1 cellular context compared by ENCODE assay signal in genomic region chr15:40952901-40953712, GRCh38.
TF ChIP-seq lines count a peak whose summit lies in the region.

Gene CHAC1 (plus strand): TSS chr15:40953471. CDS start chr15:40953584, 113 bp downstream.

TF ChIP-seq in K562, 482 proteins besides CTCF, POLR2A, EP300 and RAD21 (continued from another document and continues in another):
- no peak for TF ChIP-seq RNF219 (CRISPR knock-in tag; IDR thresholded peaks at IDR 0.05)
- no peak for TF ChIP-seq ZBTB2 (IDR thresholded peaks at IDR 0.05)
- no peak for TF ChIP-seq HEY1 (CRISPR knock-in tag; IDR thresholded peaks at IDR 0.05; ENCODE audit: borderline replicate concordance)
- no peak for TF ChIP-seq ZMIZ1 (IDR thresholded peaks at IDR 0.05; ENCODE audit: low read depth in 2 of 2, low read length in 2 of 2)
- TF ChIP-seq SNRNP70 (optimal IDR thresholded peaks at IDR 0.05; ENCODE audit: low read depth, low read length) = no peak
- TF ChIP-seq ZNF583 (CRISPR knock-in tag; IDR thresholded peaks at IDR 0.05) = no peak
- TF ChIP-seq ZNF551 (CRISPR knock-in tag; IDR thresholded peaks at IDR 0.05) = no peak
- TF ChIP-seq PHF21A (IDR thresholded peaks at IDR 0.05; ENCODE audit: borderline replicate concordance, low read depth) = no peak
- no peak for TF ChIP-seq NFIX (CRISPR knock-in tag; IDR thresholded peaks at IDR 0.05; ENCODE audit: low read depth)
- no peak for TF ChIP-seq SMC3 (conservative IDR thresholded peaks at IDR 0.05; ENCODE audit: insufficient read depth, low read depth, low read length)
- TF ChIP-seq ZNF140 (CRISPR knock-in tag; IDR thresholded peaks at IDR 0.05) = no peak
- TF ChIP-seq ZNF511 (CRISPR knock-in tag; IDR thresholded peaks at IDR 0.05) = no peak
- peak; percentile 98 for TF ChIP-seq ATF4 (CRISPR knock-in tag; IDR thresholded peaks at IDR 0.05)
- no peak for TF ChIP-seq NCOA2 (IDR thresholded peaks at IDR 0.05; ENCODE audit: partially characterized antibody in 2 of 2)
- TF ChIP-seq HMBOX1 (IDR thresholded peaks at IDR 0.05) = no peak
- TF ChIP-seq TCF3 (CRISPR knock-in tag; IDR thresholded peaks at IDR 0.05) = no peak
- TF ChIP-seq ZNF766 (CRISPR knock-in tag; conservative IDR thresholded peaks at IDR 0.05) = peak; percentile 94
- TF ChIP-seq ARHGAP35 (IDR thresholded peaks at IDR 0.05; ENCODE audit: partially characterized antibody) = no peak
- TF ChIP-seq NFATC3 (IDR thresholded peaks at IDR 0.05) = no peak
- TF ChIP-seq SMARCC2 (IDR thresholded peaks at IDR 0.05; ENCODE audit: low read depth) = no peak
- TF ChIP-seq EHMT2 (IDR thresholded peaks at IDR 0.05) = no peak
- TF ChIP-seq HNRNPLL (IDR thresholded peaks at IDR 0.05; ENCODE audit: low read depth, low read length, poor library complexity, severe bottlenecking) = peak; percentile 18
- TF ChIP-seq ZNF212 (CRISPR knock-in tag; IDR thresholded peaks at IDR 0.05) = no peak
- no peak for TF ChIP-seq NR4A1 (CRISPR knock-in tag; IDR thresholded peaks at IDR 0.05)
- no peak for TF ChIP-seq NR4A1 (tag; IDR thresholded peaks at IDR 0.05)
- TF ChIP-seq CTCFL (IDR thresholded peaks at IDR 0.05; ENCODE audit: borderline replicate concordance, insufficient read depth, low read depth, low read length, poor library complexity, severe bottlenecking) = no peak
- peak; percentile 61; the same call in 1 of the 2 replicates for TF ChIP-seq NKRF (IDR thresholded peaks at IDR 0.05; ENCODE audit: borderline replicate concordance)
- no peak for TF ChIP-seq ZNF217 (CRISPR knock-in tag; IDR thresholded peaks at IDR 0.05)
- TF ChIP-seq TAF9B (IDR thresholded peaks at IDR 0.05; ENCODE audit: partially characterized antibody) = no peak
- no peak for TF ChIP-seq SRF (CRISPR knock-in tag; IDR thresholded peaks at IDR 0.05)
- TF ChIP-seq SREBF2 (CRISPR knock-in tag; IDR thresholded peaks at IDR 0.05) = no peak
- no peak for TF ChIP-seq ILK (tag; IDR thresholded peaks at IDR 0.05; ENCODE audit: borderline replicate concordance, low read depth)
- no peak for TF ChIP-seq ZNF707 (CRISPR knock-in tag; conservative IDR thresholded peaks at IDR 0.05)
- no peak for TF ChIP-seq ZNF507 (tag; conservative IDR thresholded peaks at IDR 0.05)
- TF ChIP-seq HINFP (tag; conservative IDR thresholded peaks at IDR 0.05; ENCODE audit: low read depth) = peak; percentile 98
- no peak for TF ChIP-seq ZNF644 (tag; IDR thresholded peaks at IDR 0.05; ENCODE audit: low read depth)
- TF ChIP-seq RFX7 (CRISPR knock-in tag; IDR thresholded peaks at IDR 0.05) = no peak
- TF ChIP-seq MAFF (IDR thresholded peaks at IDR 0.05; ENCODE audit: low read length) = no peak
- TF ChIP-seq SOX6 (IDR thresholded peaks at IDR 0.05) = no peak
- TF ChIP-seq FOXA1 (IDR thresholded peaks at IDR 0.05; ENCODE audit: borderline replicate concordance) = no peak
- TF ChIP-seq SREBF1 (IDR thresholded peaks at IDR 0.05; ENCODE audit: borderline replicate concordance, low read depth, low read length) = no peak
- no peak for TF ChIP-seq RERE (CRISPR knock-in tag; IDR thresholded peaks at IDR 0.05; ENCODE audit: borderline replicate concordance)
- no peak for TF ChIP-seq TCF7 (IDR thresholded peaks at IDR 0.05; ENCODE audit: borderline replicate concordance)
